12 cellular contexts compared by ENCODE assay signal in genomic region chr1:154759196-154759595, GRCh38.
DNase-seq lines count a peak whose midpoint lies in the region; ATAC-seq and TF ChIP-seq lines count a peak whose summit lies in the region.
"Had no signal": no experiment of that assay in that cellular context is flagged by ENCODE, and none has a peak within 500 bp of the region (broad histone marks: within the 10 kb centered on the region; RNA-seq: fewer than 3 reads in every experiment).

No MANE protein-coding gene starts in this region.

- no peak for ATAC-seq in HG03378 (IDR thresholded peaks at IDR 0.05; ENCODE audit: unreplicated experiment)
- no peak for ATAC-seq in HG03432 (IDR thresholded peaks at IDR 0.05; ENCODE audit: unreplicated experiment)
- no peak for ATAC-seq in upper lobe of right lung
- ATAC-seq: gastroesophageal sphincter had no signal

- no peak overlapping the region for H3K4me3 ChIP-seq in DOHH2 (ENCODE audit: low read length)
- H3K4me3 ChIP-seq in upper lobe of right lung, result no peak overlapping the region
- no peak overlapping the region for H3K4me3 ChIP-seq in effector memory CD4-positive, alpha-beta T cell (ENCODE audit: insufficient read depth, low read depth, low read length, poor library complexity, severe bottlenecking)
- H3K4me3 ChIP-seq: gastroesophageal sphincter, right lobe of liver had no signal

- DNase-seq in activated CD8-positive, alpha-beta memory T cell treated with anti-CD3 and anti-CD28 coated beads for 4 hours (ENCODE audit: low read depth in 2 of 2), result peak; percentile 33 to 77
- no peak for DNase-seq in chondrocyte (ENCODE audit: low spot score)
- peak in 2 of 3 experiments; percentile 68 to 72 for DNase-seq in stimulated activated CD4-positive, alpha-beta T cell treated with anti-CD3 and anti-CD28 coated beads, TNF-alpha, amount 100 ng/mL, for 4 hours (ENCODE audit: low read depth in 3 of 3)
- DNase-seq in upper lobe of right lung, result no peak
- no peak for DNase-seq in effector memory CD4-positive, alpha-beta T cell
- DNase-seq: caudate nucleus, NCI-H1417 had no signal

- peaks cover under 1% of the 10 kb centered on the region; the same call in 1 of the 2 replicates for H4K20me1 ChIP-seq in DOHH2 (ENCODE audit: control insufficient read depth, insufficient read depth, low read depth, low read length)

- no peaks in the 10 kb centered on the region for H3K4me1 Mint-ChIP-seq in chondrocyte (ENCODE audit: low read depth)

- TF ChIP-seq CTCF in DOHH2 (IDR thresholded peaks at IDR 0.05; ENCODE audit: low read depth, low read length, poor library complexity, severe bottlenecking) (no peak), chondrocyte (IDR thresholded peaks at IDR 0.05) (no peak), upper lobe of right lung (IDR thresholded peaks at IDR 0.05) (no peak)

- intact Hi-C loops in upper lobe of right lung (cut with DNase I), result no loop called here

- H3K9me3 ChIP-seq in DOHH2 (ENCODE audit: control insufficient read depth, insufficient read depth, low read length) (no peaks in the 10 kb centered on the region), upper lobe of right lung (no peaks in the 10 kb centered on the region)
- no peaks in the 10 kb centered on the region for H3K9me3 ChIP-seq in effector memory CD4-positive, alpha-beta T cell (ENCODE audit: control insufficient read depth, low read length)
- H3K9me3 ChIP-seq: gastroesophageal sphincter, right lobe of liver had no signal

- no peaks in the 10 kb centered on the region for H3K9me3 Mint-ChIP-seq in chondrocyte (ENCODE audit: low read depth)

- peaks cover 46% of the 10 kb centered on the region for H3K27me3 Mint-ChIP-seq in chondrocyte (ENCODE audit: low read depth)

- no peaks in the 10 kb centered on the region for H3K9me2 ChIP-seq in DOHH2 (replicated peaks; ENCODE audit: control insufficient read depth, low read length)

- no peaks in the 10 kb centered on the region for H3K79me2 ChIP-seq in DOHH2 (ENCODE audit: control insufficient read depth, low read length)

- H3K27ac Mint-ChIP-seq in chondrocyte (ENCODE audit: unreplicated experiment), result peak overlapping the region; percentile 27

- H3K4me3 Mint-ChIP-seq in chondrocyte (ENCODE audit: unreplicated experiment), result no peak overlapping the region

- H3K4me1 ChIP-seq in DOHH2 (ENCODE audit: control insufficient read depth, low read length) (peaks cover 30% of the 10 kb centered on the region), upper lobe of right lung (peaks cover 11% of the 10 kb centered on the region)
- peaks cover 12% of the 10 kb centered on the region for H3K4me1 ChIP-seq in effector memory CD4-positive, alpha-beta T cell (ENCODE audit: control insufficient read depth, insufficient read depth, low read length, poor library complexity, severe bottlenecking)
- H3K4me1 ChIP-seq: right lobe of liver had no signal

- H3K27me3 ChIP-seq in DOHH2 (ENCODE audit: control insufficient read depth, low read length) (no peaks in the 10 kb centered on the region), upper lobe of right lung (peaks cover 19% of the 10 kb centered on the region)
- peaks cover 2% of the 10 kb centered on the region for H3K27me3 ChIP-seq in effector memory CD4-positive, alpha-beta T cell (replicated peaks; ENCODE audit: control insufficient read depth, insufficient read depth, low read length, poor library complexity, severe bottlenecking)
- H3K27me3 ChIP-seq: right lobe of liver had no signal

- peak overlapping the region; percentile 17; the same call in 1 of the 2 replicates for H3K4me2 ChIP-seq in DOHH2 (ENCODE audit: low read length)

- peaks cover 13% of the 10 kb centered on the region for H3F3A ChIP-seq in DOHH2 (ENCODE audit: control insufficient read depth, insufficient read depth)

- peaks cover 1% of the 10 kb centered on the region for H3K36me3 Mint-ChIP-seq in chondrocyte (ENCODE audit: low read depth)

- H3K27ac ChIP-seq in DOHH2 (ENCODE audit: low read depth, low read length), result no peak overlapping the region
- no peak overlapping the region for H3K27ac ChIP-seq in upper lobe of right lung
- no peak overlapping the region for H3K27ac ChIP-seq in effector memory CD4-positive, alpha-beta T cell (ENCODE audit: insufficient read depth, low read length, poor library complexity, severe bottlenecking)
- H3K27ac ChIP-seq: gastroesophageal sphincter, right lobe of liver had no signal

- H3K36me3 ChIP-seq in DOHH2 (ENCODE audit: control insufficient read depth, low read length) (peaks cover 28% of the 10 kb centered on the region), upper lobe of right lung (no peaks in the 10 kb centered on the region)
- H3K36me3 ChIP-seq in effector memory CD4-positive, alpha-beta T cell (ENCODE audit: control insufficient read depth, insufficient read depth, low read length), result no peaks in the 10 kb centered on the region
- H3K36me3 ChIP-seq: gastroesophageal sphincter, right lobe of liver had no signal

Comparison
In these comparisons a context has a peak if more than half of its experiments do, and no peak if none do; other contexts are left out.
1. DNase-seq: peak in activated CD8-positive, alpha-beta memory T cell treated with anti-CD3 and anti-CD28 coated beads for 4 hours (2 of 2) and stimulated activated CD4-positive, alpha-beta T cell treated with anti-CD3 and anti-CD28 coated beads, TNF-alpha, amount 100 ng/mL, for 4 hours (2 of 3); none in chondrocyte (single experiment), upper lobe of right lung (single experiment) and effector memory CD4-positive, alpha-beta T cell (0 of 3).